ENCODE assay signal across 9 cellular contexts in genomic region chr2:207847807-207848544, GRCh38.
DNase-seq lines count a peak whose midpoint lies in the region; TF ChIP-seq lines count a peak whose summit lies in the region.
"Had no signal": no experiment of that assay in that cellular context is flagged by ENCODE, and none has a peak within 500 bp of the region (broad histone marks: within the 10 kb centered on the region; RNA-seq: fewer than 3 reads in every experiment).

No MANE protein-coding gene starts in this region.

- H3K36me3 ChIP-seq in BE2C = no peaks in the 10 kb centered on the region

- H3K4me3 ChIP-seq in BE2C (ENCODE audit: low read depth, low read length) = no peak overlapping the region

- TF ChIP-seq CTCF in nephron (IDR thresholded peaks at IDR 0.05; ENCODE audit: unreplicated experiment in 3 of 3) (no peak), BE2C (IDR thresholded peaks at IDR 0.05; ENCODE audit: low read depth, low read length) (no peak)

- peaks cover 3% of the 10 kb centered on the region for H3K27me3 Mint-ChIP-seq in nephron (ENCODE audit: low read depth)

- H3K27ac Mint-ChIP-seq in nephron = peak overlapping the region; percentile 45 to 94 (median 70)

- no peaks in the 10 kb centered on the region for H3K9me3 ChIP-seq in BE2C

- H3K36me3 Mint-ChIP-seq in nephron (ENCODE audit: low read depth) = no peaks in the 10 kb centered on the region

- DNase-seq in EL (peak; percentile 20), NCI-H2196 (lab: John Stamatoyannopoulos, UW; ENCODE audit: unreplicated experiment) (peak; percentile 71), dermis microvascular lymphatic vessel endothelial cell (ENCODE audit: low read depth in 2 of 2) (peak; percentile 77 to 97), NCI-H187 treated with DMSO at 0.1 percent for 48 hours (lab: John Stamatoyannopoulos, UW) (no peak), BE2C (no peak), RKO (ENCODE audit: low spot score) (no peak)
- no peak for DNase-seq in stimulated activated CD4-positive, alpha-beta T cell treated with anti-CD3 and anti-CD28 coated beads, Interleukin-2, amount 100 ng/mL, for 24 hours
- DNase-seq: NCI-H526 had no signal

- H3K4me1 ChIP-seq in BE2C = no peaks in the 10 kb centered on the region

- no peaks in the 10 kb centered on the region for H3K9me3 Mint-ChIP-seq in nephron

- peaks cover 18% of the 10 kb centered on the region for H3K4me1 Mint-ChIP-seq in nephron

- H3K27me3 ChIP-seq in BE2C = no peaks in the 10 kb centered on the region

- H3K4me3 Mint-ChIP-seq in nephron = no peak overlapping the region

Comparison
In these comparisons a context has a peak if more than half of its experiments do, and no peak if none do; other contexts are left out.
1. DNase-seq: peak in EL (single experiment), NCI-H2196 (single experiment) and dermis microvascular lymphatic vessel endothelial cell (2 of 2); none in stimulated activated CD4-positive, alpha-beta T cell treated with anti-CD3 and anti-CD28 coated beads, Interleukin-2, amount 100 ng/mL, for 24 hours (0 of 2), NCI-H187 treated with DMSO at 0.1 percent for 48 hours (single experiment), BE2C (single experiment) and RKO (single experiment).